8 cellular contexts compared by ENCODE assay signal in genomic region chr20:10558635-10559187, GRCh38.
DNase-seq lines count a peak whose midpoint lies in the region; ATAC-seq and TF ChIP-seq lines count a peak whose summit lies in the region.

No MANE protein-coding gene starts in this region.

- peaks cover 27% of the 10 kb centered on the region for H3K4me1 Mint-ChIP-seq in activated naive CD8-positive, alpha-beta T cell treated with anti-CD3 and anti-CD28 coated beads for 36 hours
- H3K4me1 Mint-ChIP-seq in neural crest cell = peaks cover 47% of the 10 kb centered on the region

- peaks cover 40% of the 10 kb centered on the region for H3K36me3 Mint-ChIP-seq in activated naive CD8-positive, alpha-beta T cell treated with anti-CD3 and anti-CD28 coated beads for 36 hours
- peaks cover 16% of the 10 kb centered on the region for H3K36me3 Mint-ChIP-seq in neural crest cell (ENCODE audit: low read depth)

- peak overlapping the region; percentile 38 for H3K27ac Mint-ChIP-seq in activated naive CD8-positive, alpha-beta T cell treated with anti-CD3 and anti-CD28 coated beads for 36 hours
- H3K27ac Mint-ChIP-seq in neural crest cell (ENCODE audit: unreplicated experiment) = peak overlapping the region; percentile 64

- ATAC-seq in HG03196 (IDR thresholded peaks at IDR 0.05; ENCODE audit: unreplicated experiment) = peak; percentile 92
- ATAC-seq in omental fat pad (ENCODE audit: low FRiP score) = no peak

- H3K27me3 Mint-ChIP-seq in activated naive CD8-positive, alpha-beta T cell treated with anti-CD3 and anti-CD28 coated beads for 36 hours = no peaks in the 10 kb centered on the region
- H3K27me3 Mint-ChIP-seq in neural crest cell (ENCODE audit: low read depth) = no peaks in the 10 kb centered on the region

- H3K9me3 Mint-ChIP-seq in activated naive CD8-positive, alpha-beta T cell treated with anti-CD3 and anti-CD28 coated beads for 36 hours = peaks cover 4% of the 10 kb centered on the region
- H3K9me3 Mint-ChIP-seq in neural crest cell = peaks cover 8% of the 10 kb centered on the region

- no peak for TF ChIP-seq CTCF in neural crest cell (conservative IDR thresholded peaks at IDR 0.05)
- no peak for TF ChIP-seq CTCF in omental fat pad (IDR thresholded peaks at IDR 0.05)

- no peak overlapping the region for H3K4me3 Mint-ChIP-seq in activated naive CD8-positive, alpha-beta T cell treated with anti-CD3 and anti-CD28 coated beads for 36 hours
- H3K4me3 Mint-ChIP-seq in neural crest cell = no peak overlapping the region

- peak; percentile 6 for DNase-seq in activated naive CD4-positive, alpha-beta T cell treated with Interleukin-2 at 50 U/mL for 16 hours
- DNase-seq in activated naive CD4-positive, alpha-beta T cell treated with anti-CD3 and anti-CD28 coated beads, Interleukin-2, amount 50 U/mL, for 16 hours = no peak
- peak; percentile 52 for DNase-seq in activated naive CD8-positive, alpha-beta T cell treated with anti-CD3 and anti-CD28 coated beads for 36 hours
- DNase-seq in neural crest cell (ENCODE audit: low read depth, low spot score) (no peak), NCI-H446 (lab: John Stamatoyannopoulos, UW) (no peak), NOMO-1 treated with dmso at 0.1 percent for 144 hours (lab: John Stamatoyannopoulos, UW; ENCODE audit: unreplicated experiment) (no peak), omental fat pad (ENCODE audit: low spot score) (no peak)

Comparison
In these comparisons a context has a peak if more than half of its experiments do, and no peak if none do; other contexts are left out.
1. DNase-seq: peak in activated naive CD4-positive, alpha-beta T cell treated with Interleukin-2 at 50 U/mL for 16 hours (single experiment) and activated naive CD8-positive, alpha-beta T cell treated with anti-CD3 and anti-CD28 coated beads for 36 hours (single experiment); none in activated naive CD4-positive, alpha-beta T cell treated with anti-CD3 and anti-CD28 coated beads, Interleukin-2, amount 50 U/mL, for 16 hours (single experiment), neural crest cell (single experiment), NCI-H446 (0 of 2), NOMO-1 treated with dmso at 0.1 percent for 144 hours (single experiment) and omental fat pad (single experiment).